ENCODE assay signal across 24 cellular contexts in genomic region chr6:22699046-22699639, GRCh38.
DNase-seq lines count a peak whose midpoint lies in the region; ATAC-seq, FAIRE-seq and TF ChIP-seq lines count a peak whose summit lies in the region.
"Had no signal": no experiment of that assay in that cellular context is flagged by ENCODE, and none has a peak within 500 bp of the region (broad histone marks: within the 10 kb centered on the region; RNA-seq: fewer than 3 reads in every experiment).

No MANE protein-coding gene starts in this region.

- DNase-seq in osteocyte (ENCODE audit: extremely low spot score, unreplicated experiment) (no peak), cerebellar nuclear complex (lab: John Stamatoyannopoulos, UW) (no peak), GM12892 (ENCODE audit: insufficient read length) (no peak), foreskin melanocyte (no peak)
- DNase-seq: activated CD4-positive, alpha-beta memory T cell treated with anti-CD3 and anti-CD28 coated beads, Interleukin-2, amount 10 ng/mL, durations not matched to agents 7 days and 5 days; activated CD4-positive, CD25-positive, alpha-beta regulatory T cell treated with anti-CD3 and anti-CD28 coated beads, Interleukin-2, amount 50 U/mL, for 72 hours; aorta; C1 segment of cervical spinal cord; central memory CD4-positive, alpha-beta T cell; dorsolateral prefrontal cortex; immature natural killer cell; NCI-H1436; NCI-H2107; PC-3; Right ventricle myocardium superior; stimulated activated CD4-positive, alpha-beta T cell treated with anti-CD3 and anti-CD28 coated beads, Interleukin-4, amount 100 ng/mL, for 1 hour; stimulated activated naive B cell treated with anti-CD40 and anti-IgM and Interleukin-4, amounts not matched to agents 10 μg/mL and 1 μg/mL and 100 μg/mL, for 72 hours had no signal

- ATAC-seq in HG02870 (IDR thresholded peaks at IDR 0.05; ENCODE audit: unreplicated experiment): no peak
- ATAC-seq: stimulated activated naive B cell treated with anti-CD40 and anti-IgM and Interleukin-4, amounts not matched to agents 10 μg/mL and 1 μg/mL and 100 μg/mL, for 72 hours had no signal

- no peak overlapping the region for H3K4me3 Mint-ChIP-seq in brain
- H3K4me3 Mint-ChIP-seq in osteocyte (ENCODE audit: unreplicated experiment): peak overlapping the region; percentile 0
- H3K4me3 Mint-ChIP-seq: activated CD4-positive, alpha-beta memory T cell treated with anti-CD3 and anti-CD28 coated beads, Interleukin-2, amount 10 ng/mL, durations not matched to agents 7 days and 5 days; activated naive CD8-positive, alpha-beta T cell; immature natural killer cell; stimulated activated naive B cell treated with anti-CD40 and anti-IgM and Interleukin-4, amounts not matched to agents 10 μg/mL and 1 μg/mL and 100 μg/mL, for 72 hours had no signal

- H3K9ac ChIP-seq in HUES48 (ENCODE audit: low read depth, low read length) (no peak overlapping the region), iPS-20b (ENCODE audit: low read depth, low read length) (peak overlapping the region; percentile 39; the same call in 1 of the 2 replicates)

- H3K36me3 Mint-ChIP-seq in brain (no peaks in the 10 kb centered on the region), osteocyte (ENCODE audit: unreplicated experiment) (no peaks in the 10 kb centered on the region)
- H3K36me3 Mint-ChIP-seq: activated naive CD8-positive, alpha-beta T cell; immature natural killer cell; stimulated activated naive B cell treated with anti-CD40 and anti-IgM and Interleukin-4, amounts not matched to agents 10 μg/mL and 1 μg/mL and 100 μg/mL, for 72 hours had no signal

- H3K4me1 ChIP-seq in HUES48 (ENCODE audit: control insufficient read depth, insufficient read depth, low read length): peaks cover 5% of the 10 kb centered on the region
- H3K4me1 ChIP-seq in iPS-20b (ENCODE audit: insufficient read depth, low read length): no peaks in the 10 kb centered on the region; the same call in 1 of the 2 replicates

- H3K4me1 Mint-ChIP-seq in brain (peaks cover 44% of the 10 kb centered on the region), osteocyte (ENCODE audit: unreplicated experiment) (peaks cover 29% of the 10 kb centered on the region)
- H3K4me1 Mint-ChIP-seq: activated CD4-positive, alpha-beta memory T cell treated with anti-CD3 and anti-CD28 coated beads, Interleukin-2, amount 10 ng/mL, durations not matched to agents 7 days and 5 days; immature natural killer cell; stimulated activated naive B cell treated with anti-CD40 and anti-IgM and Interleukin-4, amounts not matched to agents 10 μg/mL and 1 μg/mL and 100 μg/mL, for 72 hours had no signal

- no peak overlapping the region for H3K4me3 ChIP-seq in HUES48 (ENCODE audit: low read depth, low read length)
- no peak overlapping the region for H3K4me3 ChIP-seq in iPS-20b (ENCODE audit: low read length)
- H3K4me3 ChIP-seq: dorsolateral prefrontal cortex had no signal

- TF ChIP-seq POLR2A in GM12892 (IDR thresholded peaks at IDR 0.05; ENCODE audit: low read depth, low read length): no peak

- FAIRE-seq in GM12892 (lab: Jason Lieb, UNC): no peak
- FAIRE-seq: GM19239 had no signal

- H3K36me3 ChIP-seq in HUES48 (ENCODE audit: control insufficient read depth, insufficient read depth, low read length) (no peaks in the 10 kb centered on the region), iPS-20b (ENCODE audit: insufficient read depth, low read depth, low read length) (no peaks in the 10 kb centered on the region)

- H3K27me3 Mint-ChIP-seq in brain (peaks cover 3% of the 10 kb centered on the region), osteocyte (ENCODE audit: unreplicated experiment) (no peaks in the 10 kb centered on the region)
- H3K27me3 Mint-ChIP-seq: activated CD4-positive, alpha-beta memory T cell treated with anti-CD3 and anti-CD28 coated beads, Interleukin-2, amount 10 ng/mL, durations not matched to agents 7 days and 5 days; activated naive CD8-positive, alpha-beta T cell; stimulated activated naive B cell treated with anti-CD40 and anti-IgM and Interleukin-4, amounts not matched to agents 10 μg/mL and 1 μg/mL and 100 μg/mL, for 72 hours had no signal

- H3K9me3 ChIP-seq in HUES48 (ENCODE audit: control insufficient read depth, insufficient read depth, low read length) (no peaks in the 10 kb centered on the region), iPS-20b (ENCODE audit: insufficient read depth, low read depth, low read length) (no peaks in the 10 kb centered on the region)

- H3K27ac Mint-ChIP-seq in brain (peak overlapping the region in 3 of 5 experiments; percentile 27 to 55 (median 34)), osteocyte (ENCODE audit: unreplicated experiment) (peak overlapping the region; percentile 29)
- H3K27ac Mint-ChIP-seq: activated CD4-positive, alpha-beta memory T cell treated with anti-CD3 and anti-CD28 coated beads, Interleukin-2, amount 10 ng/mL, durations not matched to agents 7 days and 5 days; activated naive CD8-positive, alpha-beta T cell; activated T-helper 2 cell treated with anti-CD3 and anti-CD28 coated beads, Interferon-gamma antibody, Interleukin-2, Interleukin-4, amounts not matched to agents 10 μg/mL and 5 μg/mL and 100 μg/mL, durations not matched to agents 14 hours and 24 hours and 36 hours; immature natural killer cell; stimulated activated naive B cell treated with anti-CD40 and anti-IgM and Interleukin-4, amounts not matched to agents 10 μg/mL and 1 μg/mL and 100 μg/mL, for 72 hours had no signal

- peak overlapping the region; percentile 22 for H3K27ac ChIP-seq in HUES48 (ENCODE audit: low read depth, low read length)
- H3K27ac ChIP-seq in iPS-20b (ENCODE audit: low read length): no peak overlapping the region
- H3K27ac ChIP-seq: dorsolateral prefrontal cortex had no signal

- no peaks in the 10 kb centered on the region for H3K9me3 Mint-ChIP-seq in brain
- peaks cover 6% of the 10 kb centered on the region for H3K9me3 Mint-ChIP-seq in osteocyte (ENCODE audit: unreplicated experiment)
- H3K9me3 Mint-ChIP-seq: activated T-helper 2 cell treated with anti-CD3 and anti-CD28 coated beads, Interferon-gamma antibody, Interleukin-2, Interleukin-4, amounts not matched to agents 10 μg/mL and 5 μg/mL and 100 μg/mL, durations not matched to agents 14 hours and 24 hours and 36 hours; stimulated activated naive B cell treated with anti-CD40 and anti-IgM and Interleukin-4, amounts not matched to agents 10 μg/mL and 1 μg/mL and 100 μg/mL, for 72 hours had no signal

- no peaks in the 10 kb centered on the region for H3K27me3 ChIP-seq in HUES48 (ENCODE audit: control insufficient read depth, insufficient read depth, low read length)
- H3K27me3 ChIP-seq in iPS-20b (ENCODE audit: insufficient read depth, low read length): no peaks in the 10 kb centered on the region
- H3K27me3 ChIP-seq: dorsolateral prefrontal cortex had no signal

- TF ChIP-seq CTCF in brain (conservative IDR thresholded peaks at IDR 0.05) (no peak), osteocyte (IDR thresholded peaks at IDR 0.05) (no peak)
